In genomic region chr12:102728506-102729242, GRCh38 we compare ENCODE assay signal across 1 cellular context.
TF ChIP-seq lines count a peak whose summit lies in the region.

No MANE protein-coding gene starts in this region.

TF ChIP-seq in K562, 482 proteins besides CTCF, POLR2A, EP300 and RAD21 (continued from another document):
- TF ChIP-seq ZNF592 (IDR thresholded peaks at IDR 0.05) (no peak), CBFA2T3 (IDR thresholded peaks at IDR 0.05) (peak; percentile 8; the same call in 1 of the 2 replicates), PCBP2 (IDR thresholded peaks at IDR 0.05; ENCODE audit: low read depth, low read length, poor library complexity, severe bottlenecking) (no peak), HDAC6 (IDR thresholded peaks at IDR 0.05; ENCODE audit: low read depth, low read length) (no peak), ZKSCAN8 (CRISPR knock-in tag; IDR thresholded peaks at IDR 0.05) (no peak)
